8 cellular contexts compared by ENCODE assay signal in the genomic region with DNA sequence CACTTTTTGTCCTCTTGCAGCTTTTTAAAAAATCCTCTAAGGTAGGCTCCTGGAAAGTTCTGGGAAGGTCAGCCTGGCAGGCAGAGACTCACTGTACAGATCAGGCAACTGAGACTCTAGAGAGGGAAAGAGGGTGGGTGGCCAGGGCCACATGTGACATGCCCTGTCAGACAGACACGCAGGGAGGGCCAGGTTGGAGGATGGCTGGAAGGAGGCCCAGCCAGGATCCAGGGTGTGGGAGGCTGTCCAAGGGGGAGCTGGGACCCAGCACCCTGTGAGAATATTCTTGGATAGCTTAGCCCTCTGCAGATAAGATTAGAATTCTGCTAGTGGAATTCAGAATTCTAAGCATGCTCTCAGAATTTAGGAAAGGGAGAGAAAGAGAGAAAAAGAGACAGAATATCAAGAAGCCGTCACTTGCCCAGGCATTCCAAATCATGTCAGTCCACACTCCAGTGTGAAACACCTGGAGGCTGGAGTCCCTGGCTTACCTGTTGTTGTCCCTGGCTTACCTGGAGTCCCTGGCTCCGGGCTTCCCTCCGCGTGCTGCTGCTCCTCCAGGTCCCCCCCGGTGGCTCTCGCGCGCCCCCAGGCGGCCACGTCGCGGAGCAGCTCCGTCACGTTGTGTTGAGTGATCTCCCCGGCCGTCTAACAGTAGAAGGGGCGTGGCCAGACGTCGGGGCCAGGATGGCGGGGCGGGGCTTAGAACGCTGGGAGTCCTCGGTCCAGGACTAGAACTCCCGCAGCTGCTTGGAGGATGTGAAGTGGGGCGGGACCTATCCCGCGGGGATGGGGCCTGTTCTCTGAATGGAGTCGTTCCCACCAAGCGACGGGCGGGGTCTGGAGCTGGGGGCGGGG. TPM values are rescaled to one million over a fixed set of nuclear protein-coding genes. Genes with fewer than 3 reads are reported as not detected.
DNase-seq lines count a peak whose midpoint lies in the region; ATAC-seq lines count a peak whose summit lies in the region.

No MANE protein-coding gene starts in this region.

- H3K27me3 ChIP-seq in CD4-positive, CD25-positive, alpha-beta regulatory T cell (ENCODE audit: control insufficient read depth, insufficient read depth, low read length) = peaks cover 3% of the 10 kb centered on the region

- H3K9me3 Mint-ChIP-seq in CD4-positive, CD25-positive, alpha-beta regulatory T cell = peaks cover 0 to 6% (median 0%) of the 10 kb centered on the region in 7 donors
- no peaks in the 10 kb centered on the region for H3K9me3 Mint-ChIP-seq in activated naive CD8-positive, alpha-beta T cell treated with anti-CD3 and anti-CD28 coated beads for 36 hours

- no peak overlapping the region for H3K4me3 ChIP-seq in CD4-positive, CD25-positive, alpha-beta regulatory T cell (ENCODE audit: low read depth, low read length)

- peaks cover 0 to 24% (median 3%) of the 10 kb centered on the region in 4 donors for H3K4me1 Mint-ChIP-seq in CD4-positive, CD25-positive, alpha-beta regulatory T cell
- peaks cover 1% of the 10 kb centered on the region for H3K4me1 Mint-ChIP-seq in activated naive CD8-positive, alpha-beta T cell treated with anti-CD3 and anti-CD28 coated beads for 36 hours

- H3K36me3 ChIP-seq in CD4-positive, CD25-positive, alpha-beta regulatory T cell (ENCODE audit: control insufficient read depth, insufficient read depth, low read length) = no peaks in the 10 kb centered on the region

- peaks cover 0 to 4% of the 10 kb centered on the region in 2 experiments for H3K9me3 ChIP-seq in CD4-positive, CD25-positive, alpha-beta regulatory T cell (ENCODE audit: control insufficient read depth in 2 of 2, low read length in 2 of 2)

- H3K36me3 Mint-ChIP-seq in CD4-positive, CD25-positive, alpha-beta regulatory T cell = no peaks in the 10 kb centered on the region
- H3K36me3 Mint-ChIP-seq in activated naive CD8-positive, alpha-beta T cell treated with anti-CD3 and anti-CD28 coated beads for 36 hours = peaks cover 1% of the 10 kb centered on the region

- H3K27ac Mint-ChIP-seq in CD4-positive, CD25-positive, alpha-beta regulatory T cell = no peak overlapping the region
- no peak overlapping the region for H3K27ac Mint-ChIP-seq in activated naive CD8-positive, alpha-beta T cell treated with anti-CD3 and anti-CD28 coated beads for 36 hours

- H3K27ac ChIP-seq in CD4-positive, CD25-positive, alpha-beta regulatory T cell (ENCODE audit: insufficient read depth, low read length, poor library complexity, severe bottlenecking) = no peak overlapping the region

- H3K27me3 Mint-ChIP-seq in CD4-positive, CD25-positive, alpha-beta regulatory T cell = peaks cover 60% of the 10 kb centered on the region
- H3K27me3 Mint-ChIP-seq in activated naive CD8-positive, alpha-beta T cell treated with anti-CD3 and anti-CD28 coated beads for 36 hours = peaks cover 76% of the 10 kb centered on the region

- intact Hi-C loops in cardiac septum (cut with DNase I) = no loop called here

- peaks cover 7% of the 10 kb centered on the region for H3K4me1 ChIP-seq in CD4-positive, CD25-positive, alpha-beta regulatory T cell (ENCODE audit: control insufficient read depth, insufficient read depth, low read length, poor library complexity, severe bottlenecking)

- no peak overlapping the region for H3K4me3 Mint-ChIP-seq in CD4-positive, CD25-positive, alpha-beta regulatory T cell
- H3K4me3 Mint-ChIP-seq in activated naive CD8-positive, alpha-beta T cell treated with anti-CD3 and anti-CD28 coated beads for 36 hours = no peak overlapping the region

- DNase-seq in CD4-positive, CD25-positive, alpha-beta regulatory T cell = peak; percentile 70 to 85 (median 77)
- DNase-seq in H4 (ENCODE audit: low spot score) = peak; percentile 97
- peak; percentile 83 for DNase-seq in NCI-H1694 treated with DMSO at 0.1 percent for 48 hours (lab: John Stamatoyannopoulos, UW)
- peak; percentile 68 to 89 (median 82) for DNase-seq in T-helper 1 cell
- DNase-seq in activated naive CD8-positive, alpha-beta T cell treated with anti-CD3 and anti-CD28 coated beads for 36 hours = peak; percentile 93
- peak; percentile 93 for DNase-seq in cardiac septum (ENCODE audit: low spot score)
- DNase-seq in renal cortical epithelial cell (ENCODE audit: low read depth) = peak; percentile 48

- ATAC-seq in CD4-positive, CD25-positive, alpha-beta regulatory T cell (ENCODE audit: low read depth in 2 of 2) = peak; percentile 84 to 85
- no peak for ATAC-seq in GM21529 (IDR thresholded peaks at IDR 0.05; ENCODE audit: unreplicated experiment)

RNA-seq across cellular contexts. Expression of gene TNNI3, which starts 2.8 kb away (rescaled TPM):
- not detected for total RNA-seq in CD4-positive, CD25-positive, alpha-beta regulatory T cell
- not detected for polyA plus RNA-seq in CD4-positive, CD25-positive, alpha-beta regulatory T cell
- total RNA-seq in H4 (2014; rRNA removed; shearing (Covaris generic)) = not detected in 2 replicates
- under 1 TPM in 1 of 2 experiments, not detected in 1; 0.25 TPM for total RNA-seq in activated naive CD8-positive, alpha-beta T cell treated with anti-CD3 and anti-CD28 coated beads for 36 hours
- 7,865 TPM for total RNA-seq in cardiac septum
- total RNA-seq in renal cortical epithelial cell = 0.15 TPM in 1 of 2 replicates, not detected in the other

RNA-seq across cellular contexts. Expression of gene DNAAF3, which starts 6.1 kb away (rescaled TPM):
- total RNA-seq in CD4-positive, CD25-positive, alpha-beta regulatory T cell = not detected
- not detected for polyA plus RNA-seq in CD4-positive, CD25-positive, alpha-beta regulatory T cell
- total RNA-seq in H4 (2014; rRNA removed; shearing (Covaris generic)) = 7.0 and 10.1 TPM in 2 replicates
- not detected for total RNA-seq in activated naive CD8-positive, alpha-beta T cell treated with anti-CD3 and anti-CD28 coated beads for 36 hours
- total RNA-seq in cardiac septum (3.4 TPM), renal cortical epithelial cell (2.8 and 2.9 TPM in 2 replicates)

RNA-seq across cellular contexts. Expression of gene TNNT1, which starts 11.4 kb away (rescaled TPM):
- not detected for total RNA-seq in CD4-positive, CD25-positive, alpha-beta regulatory T cell
- polyA plus RNA-seq in CD4-positive, CD25-positive, alpha-beta regulatory T cell = not detected
- total RNA-seq in H4 (2014; rRNA removed; shearing (Covaris generic)) = 300 and 334 TPM in 2 replicates
- total RNA-seq in activated naive CD8-positive, alpha-beta T cell treated with anti-CD3 and anti-CD28 coated beads for 36 hours = not detected
- total RNA-seq in cardiac septum = 187 TPM
- 1.9 and 5.9 TPM in 2 replicates for total RNA-seq in renal cortical epithelial cell

RNA-seq across cellular contexts. Expression of gene SYT5, which starts 19.7 kb away (rescaled TPM):
- total RNA-seq in CD4-positive, CD25-positive, alpha-beta regulatory T cell = 1.9 TPM
- polyA plus RNA-seq in CD4-positive, CD25-positive, alpha-beta regulatory T cell = under 1 TPM in 1 of 4 donors, not detected in 3; 0.06 TPM
- 0.62 TPM in 1 of 2 replicates, not detected in the other for total RNA-seq in H4 (2014; rRNA removed; shearing (Covaris generic))
- not detected for total RNA-seq in activated naive CD8-positive, alpha-beta T cell treated with anti-CD3 and anti-CD28 coated beads for 36 hours
- total RNA-seq in cardiac septum = 0.30 TPM
- 1.0 TPM in 1 of 2 replicates, not detected in the other for total RNA-seq in renal cortical epithelial cell

RNA-seq across cellular contexts. Expression of gene PPP1R12C, which starts 42.9 kb away (rescaled TPM):
- 191 TPM for total RNA-seq in CD4-positive, CD25-positive, alpha-beta regulatory T cell
- polyA plus RNA-seq in CD4-positive, CD25-positive, alpha-beta regulatory T cell = 1 to 10 TPM; 2.2 to 5.9 (median 3.8) TPM
- 18.0 and 26.4 TPM in 2 replicates for total RNA-seq in H4 (2014; rRNA removed; shearing (Covaris generic))
- 10 to 100 TPM; 67.2 to 73.5 TPM for total RNA-seq in activated naive CD8-positive, alpha-beta T cell treated with anti-CD3 and anti-CD28 coated beads for 36 hours
- total RNA-seq in cardiac septum (215 TPM), renal cortical epithelial cell (17.5 and 32.4 TPM in 2 replicates)

Comparison
In these comparisons a context has a peak if more than half of its experiments do, and no peak if none do; other contexts are left out.
1. RNA of gene TNNI3, which starts 2.8 kb away (total RNA-seq): 7,865 TPM in cardiac septum (single experiment); 0.25 TPM in activated naive CD8-positive, alpha-beta T cell treated with anti-CD3 and anti-CD28 coated beads for 36 hours, 0.15 TPM in renal cortical epithelial cell, not detected in CD4-positive, CD25-positive, alpha-beta regulatory T cell (single experiment) and not detected in H4; every median in the first group is over 1,000 times any median in the second.
2. RNA of gene TNNT1, which starts 11.4 kb away (total RNA-seq): 300 to 334 TPM in H4 and 187 TPM in cardiac septum (single experiment); 1.9 to 5.9 TPM in renal cortical epithelial cell, not detected in activated naive CD8-positive, alpha-beta T cell treated with anti-CD3 and anti-CD28 coated beads for 36 hours and not detected in CD4-positive, CD25-positive, alpha-beta regulatory T cell (single experiment); every median in the first group is over 10 times any median in the second.
3. Peak in every context shown above with its lines, with median percentiles within 50 percentile points of each other: DNase-seq.